In genomic region chr2:172427990-172428840, GRCh38 we compare ENCODE assay signal across 8 cellular contexts. TPM values are rescaled to one million over a fixed set of nuclear protein-coding genes. Genes with fewer than 3 reads are reported as not detected.
DNase-seq lines count a peak whose midpoint lies in the region; ATAC-seq and TF ChIP-seq lines count a peak whose summit lies in the region.

No MANE protein-coding gene starts in this region.

- peak overlapping the region; percentile 82 for H3K4me2 ChIP-seq in trophoblast cell (ENCODE audit: low read length)

- no peak overlapping the region for H3K23ac ChIP-seq in trophoblast cell (ENCODE audit: low read length)

- H3K9me3 ChIP-seq in cardiac muscle cell (ENCODE audit: low read depth) (no peaks in the 10 kb centered on the region), trophoblast cell (ENCODE audit: insufficient read depth, low read depth, low read length) (no peaks in the 10 kb centered on the region)

- H4K8ac ChIP-seq in trophoblast cell (ENCODE audit: low read depth, low read length) = peak overlapping the region; percentile 46

- H3K4me3 ChIP-seq in cardiac muscle cell (peak overlapping the region; percentile 72), trophoblast cell (ENCODE audit: low read depth, low read length) (peak overlapping the region; percentile 75)

- peak overlapping the region; percentile 83 for H3K4me3 Mint-ChIP-seq in activated naive CD4-positive, alpha-beta T cell treated with anti-CD3 and anti-CD28 coated beads, Interleukin-2, amount 10 ng/mL, durations not matched to agents 7 days and 5 days

- H4K12ac ChIP-seq in trophoblast cell (ENCODE audit: low read depth, low read length) = no peak overlapping the region

- H2BK12ac ChIP-seq in trophoblast cell (ENCODE audit: low read length) = no peak overlapping the region

- DNase-seq in NCI-H345 (lab: John Stamatoyannopoulos, UW) = peak; percentile 50
- DNase-seq in NCI-H345 treated with DMSO at 0.1 percent for 48 hours (lab: John Stamatoyannopoulos, UW; ENCODE audit: unreplicated experiment) = no peak
- DNase-seq in RKO (ENCODE audit: low spot score) = peak; percentile 35
- DNase-seq in activated naive CD4-positive, alpha-beta T cell treated with anti-CD3 and anti-CD28 coated beads, Interleukin-2, amount 10 ng/mL, durations not matched to agents 7 days and 5 days = peak; percentile 76
- DNase-seq in cardiac muscle cell (ENCODE audit: low read depth in 1 of 2, low spot score in 1 of 2) = peak in 1 of 2 donors; percentile 59
- DNase-seq in trophoblast cell = peak in 1 of 2 donors; percentile 43
- DNase-seq in MV-4-11 (lab: John Stamatoyannopoulos, UW) = no peak

- no peak overlapping the region for H3K4ac ChIP-seq in trophoblast cell (ENCODE audit: low read depth, low read length)

- H3K18ac ChIP-seq in trophoblast cell (ENCODE audit: low read length) = peak overlapping the region; percentile 67

- peak overlapping the region; percentile 74 for H3K27ac Mint-ChIP-seq in activated naive CD4-positive, alpha-beta T cell treated with anti-CD3 and anti-CD28 coated beads, Interleukin-2, amount 10 ng/mL, durations not matched to agents 7 days and 5 days

- H3K79me1 ChIP-seq in trophoblast cell (ENCODE audit: low read length) = peaks cover 3% of the 10 kb centered on the region

- H3K36me3 Mint-ChIP-seq in activated naive CD4-positive, alpha-beta T cell treated with anti-CD3 and anti-CD28 coated beads, Interleukin-2, amount 10 ng/mL, durations not matched to agents 7 days and 5 days = peaks cover 28% of the 10 kb centered on the region

- H3K14ac ChIP-seq in trophoblast cell (ENCODE audit: low read length) = peak overlapping the region; percentile 36

- CTCF ChIA-PET in activated naive CD4-positive, alpha-beta T cell treated with anti-CD3 and anti-CD28 coated beads, Interleukin-2, amount 10 ng/mL, durations not matched to agents 7 days and 5 days (lab: Charles Lee) = interaction anchor here (1.4 to 11.0 kb wide), 4 partner anchors 14 to 36 kb away, joined by 3 to 128 read pairs (median 5); no protein-coding TSS in a partner anchor

- H3K27me3 ChIP-seq in cardiac muscle cell = peaks cover 38% of the 10 kb centered on the region
- H3K27me3 ChIP-seq in trophoblast cell (ENCODE audit: insufficient read depth, low read length) = no peaks in the 10 kb centered on the region

- peaks cover 3% of the 10 kb centered on the region for H3K79me2 ChIP-seq in trophoblast cell (ENCODE audit: control insufficient read depth, insufficient read depth, low read length, poor library complexity)

- H2AK5ac ChIP-seq in trophoblast cell (ENCODE audit: low read length) = no peak overlapping the region

- peak overlapping the region; percentile 38 for H2AFZ ChIP-seq in trophoblast cell (ENCODE audit: insufficient read depth, low read length, poor library complexity)

- no CpG with 5 or more reads among the region's 63 CpGs for WGBS in trophoblast cell (ENCODE audit: extremely low coverage, insufficient coverage, insufficient read length)

- H3K27me3 Mint-ChIP-seq in activated naive CD4-positive, alpha-beta T cell treated with anti-CD3 and anti-CD28 coated beads, Interleukin-2, amount 10 ng/mL, durations not matched to agents 7 days and 5 days = peaks cover 28% of the 10 kb centered on the region

- H3K9ac ChIP-seq in trophoblast cell (ENCODE audit: low read length) = peak overlapping the region; percentile 63

- H3K27ac ChIP-seq in cardiac muscle cell (peak overlapping the region; percentile 24), trophoblast cell (ENCODE audit: low read depth, low read length) (no peak overlapping the region)

- H4K91ac ChIP-seq in trophoblast cell (ENCODE audit: low read depth, low read length) = peak overlapping the region; percentile 26

- no peak for ATAC-seq in HG03520 (IDR thresholded peaks at IDR 0.05; ENCODE audit: unreplicated experiment)

- H2BK5ac ChIP-seq in trophoblast cell (ENCODE audit: low read depth, low read length, poor library complexity) = no peak overlapping the region

- TF ChIP-seq CTCF in cardiac muscle cell (IDR thresholded peaks at IDR 0.05; ENCODE audit: low read depth, low read length) = peak; percentile 5

- H3K4me1 ChIP-seq in cardiac muscle cell (ENCODE audit: low read depth) (peaks cover 10% of the 10 kb centered on the region), trophoblast cell (ENCODE audit: control insufficient read depth in 1 of 2, insufficient read depth in 2 of 2, low read length in 2 of 2) (peaks cover 2 to 10% of the 10 kb centered on the region in 2 experiments)

- H3K36me3 ChIP-seq in cardiac muscle cell (no peaks in the 10 kb centered on the region), trophoblast cell (ENCODE audit: control insufficient read depth in 1 of 2, insufficient read depth in 2 of 2, low read length in 2 of 2) (no peaks in the 10 kb centered on the region)

- no peaks in the 10 kb centered on the region for H3K9me3 Mint-ChIP-seq in activated naive CD4-positive, alpha-beta T cell treated with anti-CD3 and anti-CD28 coated beads, Interleukin-2, amount 10 ng/mL, durations not matched to agents 7 days and 5 days

- H3K4me1 Mint-ChIP-seq in activated naive CD4-positive, alpha-beta T cell treated with anti-CD3 and anti-CD28 coated beads, Interleukin-2, amount 10 ng/mL, durations not matched to agents 7 days and 5 days = peaks cover 20% of the 10 kb centered on the region

- H2BK120ac ChIP-seq in trophoblast cell (ENCODE audit: insufficient read depth, low read length, poor library complexity) = peak overlapping the region; percentile 64

RNA-seq across cellular contexts. Expression of gene ITGA6, which starts 0.8 kb away (rescaled TPM):
- 20.5 and 28.3 TPM in 2 replicates for total RNA-seq in cardiac muscle cell
- 16.3 and 22.3 TPM in 2 replicates for polyA plus RNA-seq in cardiac muscle cell
- 26.5 and 28.2 TPM in 2 replicates for polyA plus RNA-seq in trophoblast cell (2013)

Comparison
In these comparisons a context has a peak if more than half of its experiments do, and no peak if none do; other contexts are left out.
1. DNase-seq: peak in NCI-H345 (single experiment), RKO (single experiment) and activated naive CD4-positive, alpha-beta T cell treated with anti-CD3 and anti-CD28 coated beads, Interleukin-2, amount 10 ng/mL, durations not matched to agents 7 days and 5 days (single experiment); none in NCI-H345 treated with DMSO at 0.1 percent for 48 hours (single experiment) and MV-4-11 (single experiment).